12 cellular contexts compared by ENCODE assay signal in the genomic region with DNA sequence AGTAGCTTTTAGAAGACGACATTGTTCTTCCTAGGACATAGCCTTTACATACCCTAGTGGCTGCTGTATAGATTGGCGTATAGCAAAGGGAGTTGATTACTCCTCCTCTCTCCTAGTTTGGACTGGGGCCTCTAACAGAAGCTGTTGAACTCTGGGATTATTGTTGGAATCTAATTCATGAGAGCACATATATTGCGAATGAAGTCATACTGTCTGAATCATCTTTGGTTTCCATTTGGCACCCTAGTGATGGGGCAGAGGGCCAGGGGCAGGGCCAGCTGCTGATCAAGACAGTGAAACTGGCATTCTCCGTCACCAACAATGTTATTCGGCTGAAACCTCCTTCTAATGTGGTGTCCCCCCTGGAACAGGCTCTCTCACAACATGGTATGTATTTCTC. TPM values are rescaled to one million over a fixed set of nuclear protein-coding genes. Genes with fewer than 3 reads are reported as not detected.
A peak's percentile ranks its signal among the peaks of the same experiment; 100 is the strongest.
DNase-seq lines count a peak whose midpoint lies in the region; TF ChIP-seq lines count a peak whose summit lies in the region.
"Had no signal": no experiment of that assay in that cellular context is flagged by ENCODE, and none has a peak within 500 bp of the region (broad histone marks: within the 10 kb centered on the region; RNA-seq: fewer than 3 reads in every experiment).

No MANE protein-coding gene starts in this region.

- H3K4me1 ChIP-seq in tibial nerve = peaks cover 0 to 5% (median 0%) of the 10 kb centered on the region in 4 donors

- TF ChIP-seq EP300 in tibial nerve (IDR thresholded peaks at IDR 0.05) = peak in 1 of 2 donors; percentile 51

- no peak for TF ChIP-seq POLR2A in tibial nerve (IDR thresholded peaks at IDR 0.05)

- peak overlapping the region in 3 of 4 donors; percentile 63 to 80 (median 72) for H3K27ac ChIP-seq in tibial nerve
- H3K27ac ChIP-seq: 22Rv1 had no signal

- H3K27me3 ChIP-seq in tibial nerve = no peaks in the 10 kb centered on the region

- H3K9me3 ChIP-seq in tibial nerve = no peaks in the 10 kb centered on the region

- peak overlapping the region in 1 of 4 donors; percentile 4 for H3K4me3 ChIP-seq in tibial nerve

- DNase-seq in NCI-H2196 (lab: John Stamatoyannopoulos, UW; ENCODE audit: unreplicated experiment) (peak; percentile 9), NCI-H2196 treated with DMSO at 0.1 percent for 48 hours (lab: John Stamatoyannopoulos, UW; ENCODE audit: unreplicated experiment) (no peak), brain pericyte (ENCODE audit: low read depth, low spot score) (peak; percentile 20), kidney tubule cell (ENCODE audit: low spot score) (peak; percentile 69), tibial nerve (ENCODE audit: low spot score in 2 of 2) (no peak), epidermal melanocyte (ENCODE audit: insufficient read length, low spot score) (no peak), MV-4-11 (lab: John Stamatoyannopoulos, UW) (no peak)
- DNase-seq in stimulated activated CD4-positive, alpha-beta T cell treated with anti-CD3 and anti-CD28 coated beads, Interleukin-1b, Interleukin-23, amount 100 ng/mL, for 48 hours = no peak
- DNase-seq: activated CD4-positive, alpha-beta T cell treated with anti-CD3 and anti-CD28 coated beads, Interleukin-2, amount 10 ng/mL, durations not matched to agents 7 days and 5 days; activated naive CD4-positive, alpha-beta T cell treated with anti-CD3 and anti-CD28 coated beads, Interleukin-2, amount 50 U/mL, for 16 hours; NCI-H2227 treated with DMSO at 0.1 percent for 48 hours had no signal

- no peak for TF ChIP-seq CTCF in tibial nerve (IDR thresholded peaks at IDR 0.05)

- WGBS in tibial nerve, 2 donors = 47 to 58% methylated on average over 5 of the region's 5 CpGs

- H3K36me3 ChIP-seq in tibial nerve = peaks cover 2 to 94% (median 21%) of the 10 kb centered on the region in 3 donors

RNA-seq across cellular contexts. Expression of gene NUP188, which starts 40.3 kb away (rescaled TPM):
- 10 to 100 TPM; 22.9 to 76.5 (median 43.5) TPM for total RNA-seq in tibial nerve

RNA-seq across cellular contexts. Expression of gene SH3GLB2, which starts 40.3 kb away (rescaled TPM):
- 100 to 1,000 TPM; 117 to 175 (median 129) TPM for total RNA-seq in tibial nerve

RNA-seq across cellular contexts. Expression of gene DOLK, which starts 40.4 kb away (rescaled TPM):
- 10 to 100 TPM in 3 of 4 donors, 1 to 10 TPM in 1; 9.4 to 13.1 (median 12.3) TPM for total RNA-seq in tibial nerve

RNA-seq across cellular contexts. Expression of gene MIGA2, which starts 48.6 kb away (rescaled TPM):
- total RNA-seq in tibial nerve = 10 to 100 TPM; 25.3 to 56.7 (median 34.2) TPM

Comparison
In these comparisons a context has a peak if more than half of its experiments do, and no peak if none do; other contexts are left out.
1. DNase-seq: peak in NCI-H2196 (single experiment), brain pericyte (single experiment) and kidney tubule cell (single experiment); none in NCI-H2196 treated with DMSO at 0.1 percent for 48 hours (single experiment), tibial nerve (0 of 2), epidermal melanocyte (single experiment), stimulated activated CD4-positive, alpha-beta T cell treated with anti-CD3 and anti-CD28 coated beads, Interleukin-1b, Interleukin-23, amount 100 ng/mL, for 48 hours (single experiment) and MV-4-11 (single experiment).